14 cellular contexts compared by ENCODE assay signal in the genomic region with DNA sequence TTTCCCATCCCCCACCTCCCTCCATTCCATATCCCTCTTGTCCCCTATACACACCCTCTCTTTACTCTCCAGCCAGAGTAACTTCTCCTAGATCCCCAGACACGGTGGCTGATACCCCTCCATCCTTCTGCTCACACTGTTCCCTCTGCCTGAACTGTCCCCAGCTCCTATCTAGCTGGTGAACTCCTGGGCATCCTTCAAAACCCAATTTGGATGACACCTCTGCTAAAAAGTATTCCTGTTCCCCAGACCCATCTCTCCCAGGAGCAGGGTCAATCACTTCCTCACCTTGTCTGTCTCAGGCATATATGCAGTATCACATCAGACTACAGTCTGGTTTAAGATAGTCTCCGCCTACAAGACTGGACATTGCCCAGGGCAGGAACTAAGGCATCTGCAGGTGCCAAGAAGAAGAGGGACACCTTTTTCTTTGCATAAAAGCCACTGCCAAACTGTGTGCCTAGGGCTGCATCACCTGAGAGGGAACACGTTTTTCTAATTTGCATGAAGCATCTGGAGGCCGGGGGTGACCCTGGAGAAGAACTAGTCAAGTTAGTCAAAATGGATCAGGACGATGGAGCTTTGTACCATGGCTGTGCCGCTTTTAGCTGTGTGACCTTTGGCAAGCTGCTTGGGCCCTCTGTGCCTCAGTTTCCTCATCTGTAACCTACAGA. TPM values are rescaled to one million over a fixed set of nuclear protein-coding genes. Genes with fewer than 3 reads are reported as not detected.
DNase-seq lines count a peak whose midpoint lies in the region; ATAC-seq, FAIRE-seq and TF ChIP-seq lines count a peak whose summit lies in the region.
"Had no signal": no experiment of that assay in that cellular context is flagged by ENCODE, and none has a peak within 500 bp of the region (broad histone marks: within the 10 kb centered on the region; RNA-seq: fewer than 3 reads in every experiment).

No MANE protein-coding gene starts in this region.

- no peak overlapping the region for H3K4me3 ChIP-seq in Loucy (ENCODE audit: low read length, poor library complexity, severe bottlenecking)
- no peak overlapping the region for H3K4me3 ChIP-seq in K562
- H3K4me3 ChIP-seq in mucosa of descending colon: no peak overlapping the region
- H3K4me3 ChIP-seq: HAP-1 had no signal

- no peaks in the 10 kb centered on the region for H3K4me1 Mint-ChIP-seq in activated CD8-positive, alpha-beta T cell treated with anti-CD3 and anti-CD28 coated beads, Interleukin-2, amount 10 ng/mL, durations not matched to agents 7 days and 5 days (ENCODE audit: low read depth)

- in situ Hi-C loops in K562 (cut with MboI): no loop called here

- intact Hi-C loops in K562 (cut with micrococcal nuclease) (loop anchor here (5.0 kb wide), 1 partner anchor 57 kb away; no protein-coding TSS in a partner anchor), mucosa of descending colon (cut with DNase I, micrococcal nuclease) (no loop called here)

- H3K36me3 ChIP-seq in Loucy (ENCODE audit: insufficient read depth, low read length) (no peaks in the 10 kb centered on the region), K562 (ENCODE audit: control insufficient read depth, insufficient read depth, low read length) (no peaks in the 10 kb centered on the region), mucosa of descending colon (ENCODE audit: low read depth) (no peaks in the 10 kb centered on the region)
- H3K36me3 ChIP-seq: HAP-1 had no signal

- no peak for TF ChIP-seq POLR2A in K562 (conservative IDR thresholded peaks at IDR 0.05)

- FAIRE-seq in K562 (lab: Jason Lieb, UNC): no peak

- H3K9me3 ChIP-seq in Loucy (ENCODE audit: insufficient read depth, low read depth, low read length): no peaks in the 10 kb centered on the region
- H3K9me3 ChIP-seq in K562 (replicated peaks; ENCODE audit: control insufficient read depth, insufficient read depth, low read depth, low read length): no peaks in the 10 kb centered on the region
- H3K9me3 ChIP-seq in mucosa of descending colon: no peaks in the 10 kb centered on the region
- H3K9me3 ChIP-seq: HAP-1 had no signal

- no peak for TF ChIP-seq EP300 in K562 (IDR thresholded peaks at IDR 0.05; ENCODE audit: low read length)

- H3K79me2 ChIP-seq in Loucy (ENCODE audit: insufficient read depth, low read length) (no peaks in the 10 kb centered on the region), K562 (ENCODE audit: control insufficient read depth, insufficient read depth, low read length) (no peaks in the 10 kb centered on the region)

- BruUV-seq in K562 (replicated peaks; lab: Mats Ljungman, UMichigan): no TSS peak

- H3K27me3 ChIP-seq in Loucy (ENCODE audit: insufficient read depth, low read length, poor library complexity, severe bottlenecking): no peaks in the 10 kb centered on the region
- H3K27me3 ChIP-seq in K562 (ENCODE audit: control insufficient read depth in 2 of 2, insufficient read depth in 2 of 2, low read length in 2 of 2): peaks cover 11 to 70% of the 10 kb centered on the region in 2 experiments; a peak in 4 of 5 replicates

- H3K4me1 ChIP-seq in Loucy (ENCODE audit: insufficient read depth, low read length, poor library complexity, severe bottlenecking) (no peaks in the 10 kb centered on the region), K562 (replicated peaks in 1 of 2; ENCODE audit: control insufficient read depth in 2 of 2, insufficient read depth in 2 of 2, low read length in 2 of 2) (peaks cover 0 to 56% of the 10 kb centered on the region in 2 experiments; a peak in 3 of 5 replicates), mucosa of descending colon (ENCODE audit: low read depth) (peaks cover 6% of the 10 kb centered on the region)

- H3K4me3 Mint-ChIP-seq in activated CD8-positive, alpha-beta T cell treated with anti-CD3 and anti-CD28 coated beads, Interleukin-2, amount 10 ng/mL, durations not matched to agents 7 days and 5 days: no peak overlapping the region
- H3K4me3 Mint-ChIP-seq: T-helper 1 cell treated with Interleukin-12 subunit alpha and Interleukin-12 subunit beta and Interleukin-4 antibody, amounts not matched to agents 30 μg/mL and 1 μg/mL, for 36 hours had no signal

- H3K9me2 ChIP-seq in Loucy (replicated peaks; ENCODE audit: low read depth, low read length): no peaks in the 10 kb centered on the region

- H3K27ac ChIP-seq in K562 (ENCODE audit: extremely low read depth, low read depth, low read length): no peak overlapping the region

- no peak for TF ChIP-seq CTCF in Loucy (conservative IDR thresholded peaks at IDR 0.05; ENCODE audit: low read length)
- no peak for TF ChIP-seq CTCF in K562 (IDR thresholded peaks at IDR 0.05 in 2 of 3, conservative IDR thresholded peaks at IDR 0.05 in 1 of 3; ENCODE audit: insufficient read depth in 2 of 3, low read depth in 1 of 3, low read length in 3 of 3)
- no peak for TF ChIP-seq CTCF in mucosa of descending colon (IDR thresholded peaks at IDR 0.05)

- no peaks in the 10 kb centered on the region for H3K9me1 ChIP-seq in K562 (ENCODE audit: control insufficient read depth, insufficient read depth, low read length)

- POLR2A ChIA-PET in K562 (lab: Yijun Ruan, JAX): no interaction called here
- POLR2A ChIA-PET in activated CD8-positive, alpha-beta T cell treated with anti-CD3 and anti-CD28 coated beads, Interleukin-2, amount 10 ng/mL, durations not matched to agents 7 days and 5 days (lab: Charles Lee): no interaction called here

- no peaks in the 10 kb centered on the region for H3K36me3 Mint-ChIP-seq in activated CD8-positive, alpha-beta T cell treated with anti-CD3 and anti-CD28 coated beads, Interleukin-2, amount 10 ng/mL, durations not matched to agents 7 days and 5 days (ENCODE audit: low read depth)

- H2AFZ ChIP-seq in Loucy (ENCODE audit: low read length): peak overlapping the region; percentile 54; the same call in 1 of the 2 replicates
- peak overlapping the region; percentile 67; the same call in 1 of the 2 replicates for H2AFZ ChIP-seq in K562 (ENCODE audit: low read depth, low read length)

- no peaks in the 10 kb centered on the region for H3F3A ChIP-seq in Loucy (ENCODE audit: low read depth)

- ATAC-seq in GM19351 (IDR thresholded peaks at IDR 0.05; ENCODE audit: unreplicated experiment): peak; percentile 18
- ATAC-seq in K562: no peak
- peak; percentile 64 for ATAC-seq in mucosa of descending colon
- ATAC-seq in HG02885 (IDR thresholded peaks at IDR 0.05; ENCODE audit: poor library complexity, unreplicated experiment): no peak
- ATAC-seq in activated CD8-positive, alpha-beta T cell treated with anti-CD3 and anti-CD28 coated beads, Interleukin-2, amount 10 ng/mL, durations not matched to agents 7 days and 5 days: no peak

- 16% methylated on average over 6 of the region's 6 CpGs for WGBS in K562 (ENCODE audit: insufficient coverage, low coverage, missing lambda C conversion rate)

- no peaks in the 10 kb centered on the region for H4K20me1 ChIP-seq in Loucy (ENCODE audit: insufficient read depth, low read length, poor library complexity, severe bottlenecking)
- H4K20me1 ChIP-seq in K562 (replicated peaks; ENCODE audit: control insufficient read depth, insufficient read depth, low read length): peaks cover 18% of the 10 kb centered on the region

- TF ChIP-seq RAD21 in K562 (CRISPR knock-in tag; conservative IDR thresholded peaks at IDR 0.05 in 1 of 2, IDR thresholded peaks at IDR 0.05 in 1 of 2): no peak

- H3K27me3 Mint-ChIP-seq in activated CD8-positive, alpha-beta T cell treated with anti-CD3 and anti-CD28 coated beads, Interleukin-2, amount 10 ng/mL, durations not matched to agents 7 days and 5 days (ENCODE audit: low read depth): peaks cover 9% of the 10 kb centered on the region

- H3K4me2 ChIP-seq in Loucy (ENCODE audit: low read depth, low read length, poor library complexity, severe bottlenecking): no peak overlapping the region
- no peak overlapping the region; the same call in 1 of the 2 replicates for H3K4me2 ChIP-seq in K562 (ENCODE audit: insufficient read depth, low read length)

- no peaks in the 10 kb centered on the region for H3K9me3 Mint-ChIP-seq in activated CD8-positive, alpha-beta T cell treated with anti-CD3 and anti-CD28 coated beads, Interleukin-2, amount 10 ng/mL, durations not matched to agents 7 days and 5 days (ENCODE audit: insufficient read depth)
- H3K9me3 Mint-ChIP-seq: T-helper 1 cell treated with Interleukin-12 subunit alpha and Interleukin-12 subunit beta and Interleukin-4 antibody, amounts not matched to agents 30 μg/mL and 1 μg/mL, for 36 hours had no signal

- CTCF ChIA-PET in K562 (lab: Yijun Ruan, JAX; ENCODE audit: low intra/inter-chr PET ratio): interaction anchor here (0.6 kb wide), 1 partner anchor 502 kb away, joined by 3 read pairs; no protein-coding TSS in a partner anchor
- CTCF ChIA-PET in activated CD8-positive, alpha-beta T cell treated with anti-CD3 and anti-CD28 coated beads, Interleukin-2, amount 10 ng/mL, durations not matched to agents 7 days and 5 days (lab: Charles Lee): no interaction called here

- no peak overlapping the region for H3K27ac Mint-ChIP-seq in activated CD8-positive, alpha-beta T cell treated with anti-CD3 and anti-CD28 coated beads, Interleukin-2, amount 10 ng/mL, durations not matched to agents 7 days and 5 days
- H3K27ac Mint-ChIP-seq: T-helper 1 cell treated with Interleukin-12 subunit alpha and Interleukin-12 subunit beta and Interleukin-4 antibody, amounts not matched to agents 30 μg/mL and 1 μg/mL, for 36 hours had no signal

- no peak overlapping the region for H3K9ac ChIP-seq in Loucy (ENCODE audit: low read depth, low read length, poor library complexity, severe bottlenecking)
- H3K9ac ChIP-seq in K562 (ENCODE audit: insufficient read depth in 1 of 2, low read depth in 2 of 2, low read length in 2 of 2): no peak overlapping the region

- DNase-seq in K562 (ENCODE audit: extremely low read depth in 1 of 4, low spot score in 3 of 4) (no peak), mucosa of descending colon (peak in 1 of 3 donors; percentile 16), NCI-H1694 treated with DMSO at 0.1 percent for 48 hours (lab: John Stamatoyannopoulos, UW) (no peak), HPDE6-E6E7 (ENCODE audit: extremely low spot score) (no peak)
- no peak for DNase-seq in activated CD8-positive, alpha-beta T cell treated with anti-CD3 and anti-CD28 coated beads, Interleukin-2, amount 10 ng/mL, durations not matched to agents 7 days and 5 days
- DNase-seq: COR-L47, NCI-H1105 treated with DMSO at 0.1 percent for 48 hours, NCI-H187 had no signal

RNA-seq across cellular contexts. Expression of gene NR5A1, which starts 27.1 kb away (rescaled TPM):
- 0.65 TPM in 1 of 2 replicates, not detected in the other for total RNA-seq in K562 (2011; cell fraction: chromatin; rRNA removed; ENCODE audit: low replicate concordance)
- total RNA-seq in K562 (2011; cell fraction: nucleolus; rRNA removed): not detected in 2 replicates
- total RNA-seq in K562 (2011; cell fraction: nucleoplasm; rRNA removed): 0.15 TPM in 1 of 2 replicates, not detected in the other
- 0.32 TPM in 1 of 2 replicates, not detected in the other for total RNA-seq in K562 (2014; rRNA removed)
- not detected in 2 replicates for total RNA-seq in K562 (2014; rRNA removed; fragmentation: Illumina TruSeq; extraction: Trizol)
- not detected in 2 replicates for total RNA-seq in K562 (2015; rRNA removed; fragmentation: Illumina TruSeq; extraction: Trizol)
- total RNA-seq in K562 (2021): 0.20 and 0.40 TPM in 2 replicates
- polyA plus RNA-seq in K562 (2011; rRNA removed): 0.11 TPM in 1 of 2 replicates, not detected in the other
- polyA plus RNA-seq in K562 (2011; cell fraction: cytosol; rRNA removed): 0.49 TPM in 1 of 2 replicates, not detected in the other
- 0.26 TPM in 1 of 2 replicates, not detected in the other for polyA plus RNA-seq in K562 (2011; cell fraction: nucleus; rRNA removed)
- not detected in 2 replicates for polyA plus RNA-seq in K562 (2012)
- not detected in 2 replicates for polyA plus RNA-seq in K562 (2014; fragmentation: Illumina TruSeq; extraction: Trizol)
- polyA plus RNA-seq in K562 (2014; fragmentation: Nextera tagmentation; extraction: Ambion mirVana): not detected
- polyA plus RNA-seq in K562 (2014; rRNA removed): not detected in 2 replicates
- not detected in 2 replicates for polyA minus RNA-seq in K562 (2011; rRNA and poly(A)+ RNA removed)
- polyA minus RNA-seq in K562 (2011; cell fraction: cytosol; rRNA and poly(A)+ RNA removed): not detected in 2 replicates
- polyA minus RNA-seq in K562 (2011; cell fraction: nucleus; rRNA and poly(A)+ RNA removed): 0.27 TPM in 1 of 2 replicates, not detected in the other
- under 1 TPM in 1 of 3 donors, not detected in 2; 0.12 TPM for total RNA-seq in mucosa of descending colon
- not detected for total RNA-seq in activated CD8-positive, alpha-beta T cell treated with anti-CD3 and anti-CD28 coated beads, Interleukin-2, amount 10 ng/mL, durations not matched to agents 7 days and 5 days
- total RNA-seq: MCF 10A had no signal

RNA-seq across cellular contexts. Expression of gene ADGRD2, which starts 29.8 kb away (rescaled TPM):
- not detected in 2 replicates for total RNA-seq in K562 (2011; cell fraction: chromatin; rRNA removed; ENCODE audit: low replicate concordance)
- 0.17 TPM in 1 of 2 replicates, not detected in the other for total RNA-seq in K562 (2011; cell fraction: nucleolus; rRNA removed)
- not detected in 2 replicates for total RNA-seq in K562 (2011; cell fraction: nucleoplasm; rRNA removed)
- total RNA-seq in K562 (2014; rRNA removed) (not detected in 2 replicates), K562 (2014; rRNA removed; fragmentation: Illumina TruSeq; extraction: Trizol) (not detected in 2 replicates), K562 (2015; rRNA removed; fragmentation: Illumina TruSeq; extraction: Trizol) (not detected in 2 replicates), K562 (2021) (not detected in 2 replicates), mucosa of descending colon (not detected)
- polyA plus RNA-seq in K562 (2011; rRNA removed) (not detected in 2 replicates), K562 (2014; fragmentation: Illumina TruSeq; extraction: Trizol) (not detected in 2 replicates), K562 (2014; fragmentation: Nextera tagmentation; extraction: Ambion mirVana) (not detected), K562 (2014; rRNA removed) (not detected in 2 replicates)
- not detected in 2 replicates for polyA plus RNA-seq in K562 (2011; cell fraction: cytosol; rRNA removed)
- polyA plus RNA-seq in K562 (2011; cell fraction: nucleus; rRNA removed): 0.28 TPM in 1 of 2 replicates, not detected in the other
- polyA plus RNA-seq in K562 (2012): not detected in 2 replicates
- polyA minus RNA-seq in K562 (2011; rRNA and poly(A)+ RNA removed): not detected in 2 replicates
- polyA minus RNA-seq in K562 (2011; cell fraction: cytosol; rRNA and poly(A)+ RNA removed): not detected in 2 replicates
- not detected in 2 replicates for polyA minus RNA-seq in K562 (2011; cell fraction: nucleus; rRNA and poly(A)+ RNA removed)
- total RNA-seq in activated CD8-positive, alpha-beta T cell treated with anti-CD3 and anti-CD28 coated beads, Interleukin-2, amount 10 ng/mL, durations not matched to agents 7 days and 5 days: not detected
- total RNA-seq: MCF 10A had no signal

Comparison
In these comparisons a context has a peak if more than half of its experiments do, and no peak if none do; other contexts are left out.
1. ATAC-seq: peak in GM19351 (single experiment) and mucosa of descending colon (single experiment); none in K562 (single experiment), HG02885 (single experiment) and activated CD8-positive, alpha-beta T cell treated with anti-CD3 and anti-CD28 coated beads, Interleukin-2, amount 10 ng/mL, durations not matched to agents 7 days and 5 days (single experiment).